In the genomic region with DNA sequence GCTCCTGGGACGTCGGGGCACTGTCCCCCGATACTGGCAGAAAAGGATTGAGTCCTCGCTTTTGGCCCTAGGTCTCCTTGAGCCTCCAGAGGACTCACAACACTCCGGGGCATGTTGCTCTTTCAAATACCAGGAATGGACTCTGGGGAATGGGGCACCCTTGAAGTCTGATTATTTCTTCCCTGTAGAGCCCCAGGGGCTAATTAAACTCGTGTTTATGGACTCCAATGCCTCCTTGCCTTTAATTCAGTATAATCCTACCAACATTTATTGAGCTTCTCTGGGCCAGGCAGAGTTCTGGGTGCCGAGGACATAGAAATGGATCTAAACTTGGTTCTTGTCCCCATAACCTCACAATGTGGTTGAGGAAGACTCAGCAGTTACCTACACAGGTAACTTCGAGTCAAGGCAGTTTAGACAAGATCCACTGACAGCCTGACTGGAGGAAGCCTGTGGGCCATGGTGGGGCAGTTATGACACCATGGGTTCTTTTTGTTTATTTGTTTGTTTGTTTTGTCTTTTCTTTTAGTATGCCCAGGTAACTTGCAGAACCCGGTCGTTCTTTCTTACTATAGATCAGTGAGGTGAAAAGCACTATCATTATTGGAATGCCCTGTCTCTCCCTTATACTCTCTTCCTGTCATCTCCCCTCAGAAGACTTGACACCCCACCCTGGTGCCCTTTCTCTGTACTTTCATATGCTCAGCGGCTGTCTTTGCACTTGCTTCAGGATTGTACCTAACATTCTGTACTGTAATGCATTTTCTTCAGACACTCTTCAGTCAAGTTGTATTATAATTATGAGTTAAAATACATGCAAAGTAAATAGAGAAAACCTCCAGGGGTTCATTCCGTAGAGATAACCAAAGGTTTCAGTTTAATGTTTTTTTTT, we compare ENCODE assay signal across 1 cellular context.
TF ChIP-seq lines count a peak whose summit lies in the region.

No MANE protein-coding gene starts in this region.

TF ChIP-seq in GM23338, 12 proteins besides CTCF, POLR2A, EP300 and RAD21 (continued from another document):
- TF ChIP-seq, protein P1, sequence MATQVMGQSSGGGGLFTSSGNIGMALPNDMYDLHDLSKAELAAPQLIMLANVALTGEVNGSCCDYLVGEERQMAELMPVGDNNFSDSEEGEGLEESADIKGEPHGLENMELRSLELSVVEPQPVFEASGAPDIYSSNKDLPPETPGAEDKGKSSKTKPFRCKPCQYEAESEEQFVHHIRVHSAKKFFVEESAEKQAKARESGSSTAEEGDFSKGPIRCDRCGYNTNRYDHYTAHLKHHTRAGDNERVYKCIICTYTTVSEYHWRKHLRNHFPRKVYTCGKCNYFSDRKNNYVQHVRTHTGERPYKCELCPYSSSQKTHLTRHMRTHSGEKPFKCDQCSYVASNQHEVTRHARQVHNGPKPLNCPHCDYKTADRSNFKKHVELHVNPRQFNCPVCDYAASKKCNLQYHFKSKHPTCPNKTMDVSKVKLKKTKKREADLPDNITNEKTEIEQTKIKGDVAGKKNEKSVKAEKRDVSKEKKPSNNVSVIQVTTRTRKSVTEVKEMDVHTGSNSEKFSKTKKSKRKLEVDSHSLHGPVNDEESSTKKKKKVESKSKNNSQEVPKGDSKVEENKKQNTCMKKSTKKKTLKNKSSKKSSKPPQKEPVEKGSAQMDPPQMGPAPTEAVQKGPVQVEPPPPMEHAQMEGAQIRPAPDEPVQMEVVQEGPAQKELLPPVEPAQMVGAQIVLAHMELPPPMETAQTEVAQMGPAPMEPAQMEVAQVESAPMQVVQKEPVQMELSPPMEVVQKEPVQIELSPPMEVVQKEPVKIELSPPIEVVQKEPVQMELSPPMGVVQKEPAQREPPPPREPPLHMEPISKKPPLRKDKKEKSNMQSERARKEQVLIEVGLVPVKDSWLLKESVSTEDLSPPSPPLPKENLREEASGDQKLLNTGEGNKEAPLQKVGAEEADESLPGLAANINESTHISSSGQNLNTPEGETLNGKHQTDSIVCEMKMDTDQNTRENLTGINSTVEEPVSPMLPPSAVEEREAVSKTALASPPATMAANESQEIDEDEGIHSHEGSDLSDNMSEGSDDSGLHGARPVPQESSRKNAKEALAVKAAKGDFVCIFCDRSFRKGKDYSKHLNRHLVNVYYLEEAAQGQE (IDR thresholded peaks at IDR 0.05; ENCODE audit: unreplicated experiment): no peak
- TF ChIP-seq JUNB (IDR thresholded peaks at IDR 0.05; ENCODE audit: unreplicated experiment) (no peak), ZNF331 (CRISPR knock-in tag; IDR thresholded peaks at IDR 0.05; ENCODE audit: low read depth) (no peak), EZH2phosphoT487 (IDR thresholded peaks at IDR 0.05; ENCODE audit: unreplicated experiment) (no peak), ZNF114 (CRISPR knock-in tag; IDR thresholded peaks at IDR 0.05) (no peak), CREB1 (CRISPR knock-in tag; IDR thresholded peaks at IDR 0.05; ENCODE audit: low read depth) (no peak)
- TF ChIP-seq, protein P2, sequence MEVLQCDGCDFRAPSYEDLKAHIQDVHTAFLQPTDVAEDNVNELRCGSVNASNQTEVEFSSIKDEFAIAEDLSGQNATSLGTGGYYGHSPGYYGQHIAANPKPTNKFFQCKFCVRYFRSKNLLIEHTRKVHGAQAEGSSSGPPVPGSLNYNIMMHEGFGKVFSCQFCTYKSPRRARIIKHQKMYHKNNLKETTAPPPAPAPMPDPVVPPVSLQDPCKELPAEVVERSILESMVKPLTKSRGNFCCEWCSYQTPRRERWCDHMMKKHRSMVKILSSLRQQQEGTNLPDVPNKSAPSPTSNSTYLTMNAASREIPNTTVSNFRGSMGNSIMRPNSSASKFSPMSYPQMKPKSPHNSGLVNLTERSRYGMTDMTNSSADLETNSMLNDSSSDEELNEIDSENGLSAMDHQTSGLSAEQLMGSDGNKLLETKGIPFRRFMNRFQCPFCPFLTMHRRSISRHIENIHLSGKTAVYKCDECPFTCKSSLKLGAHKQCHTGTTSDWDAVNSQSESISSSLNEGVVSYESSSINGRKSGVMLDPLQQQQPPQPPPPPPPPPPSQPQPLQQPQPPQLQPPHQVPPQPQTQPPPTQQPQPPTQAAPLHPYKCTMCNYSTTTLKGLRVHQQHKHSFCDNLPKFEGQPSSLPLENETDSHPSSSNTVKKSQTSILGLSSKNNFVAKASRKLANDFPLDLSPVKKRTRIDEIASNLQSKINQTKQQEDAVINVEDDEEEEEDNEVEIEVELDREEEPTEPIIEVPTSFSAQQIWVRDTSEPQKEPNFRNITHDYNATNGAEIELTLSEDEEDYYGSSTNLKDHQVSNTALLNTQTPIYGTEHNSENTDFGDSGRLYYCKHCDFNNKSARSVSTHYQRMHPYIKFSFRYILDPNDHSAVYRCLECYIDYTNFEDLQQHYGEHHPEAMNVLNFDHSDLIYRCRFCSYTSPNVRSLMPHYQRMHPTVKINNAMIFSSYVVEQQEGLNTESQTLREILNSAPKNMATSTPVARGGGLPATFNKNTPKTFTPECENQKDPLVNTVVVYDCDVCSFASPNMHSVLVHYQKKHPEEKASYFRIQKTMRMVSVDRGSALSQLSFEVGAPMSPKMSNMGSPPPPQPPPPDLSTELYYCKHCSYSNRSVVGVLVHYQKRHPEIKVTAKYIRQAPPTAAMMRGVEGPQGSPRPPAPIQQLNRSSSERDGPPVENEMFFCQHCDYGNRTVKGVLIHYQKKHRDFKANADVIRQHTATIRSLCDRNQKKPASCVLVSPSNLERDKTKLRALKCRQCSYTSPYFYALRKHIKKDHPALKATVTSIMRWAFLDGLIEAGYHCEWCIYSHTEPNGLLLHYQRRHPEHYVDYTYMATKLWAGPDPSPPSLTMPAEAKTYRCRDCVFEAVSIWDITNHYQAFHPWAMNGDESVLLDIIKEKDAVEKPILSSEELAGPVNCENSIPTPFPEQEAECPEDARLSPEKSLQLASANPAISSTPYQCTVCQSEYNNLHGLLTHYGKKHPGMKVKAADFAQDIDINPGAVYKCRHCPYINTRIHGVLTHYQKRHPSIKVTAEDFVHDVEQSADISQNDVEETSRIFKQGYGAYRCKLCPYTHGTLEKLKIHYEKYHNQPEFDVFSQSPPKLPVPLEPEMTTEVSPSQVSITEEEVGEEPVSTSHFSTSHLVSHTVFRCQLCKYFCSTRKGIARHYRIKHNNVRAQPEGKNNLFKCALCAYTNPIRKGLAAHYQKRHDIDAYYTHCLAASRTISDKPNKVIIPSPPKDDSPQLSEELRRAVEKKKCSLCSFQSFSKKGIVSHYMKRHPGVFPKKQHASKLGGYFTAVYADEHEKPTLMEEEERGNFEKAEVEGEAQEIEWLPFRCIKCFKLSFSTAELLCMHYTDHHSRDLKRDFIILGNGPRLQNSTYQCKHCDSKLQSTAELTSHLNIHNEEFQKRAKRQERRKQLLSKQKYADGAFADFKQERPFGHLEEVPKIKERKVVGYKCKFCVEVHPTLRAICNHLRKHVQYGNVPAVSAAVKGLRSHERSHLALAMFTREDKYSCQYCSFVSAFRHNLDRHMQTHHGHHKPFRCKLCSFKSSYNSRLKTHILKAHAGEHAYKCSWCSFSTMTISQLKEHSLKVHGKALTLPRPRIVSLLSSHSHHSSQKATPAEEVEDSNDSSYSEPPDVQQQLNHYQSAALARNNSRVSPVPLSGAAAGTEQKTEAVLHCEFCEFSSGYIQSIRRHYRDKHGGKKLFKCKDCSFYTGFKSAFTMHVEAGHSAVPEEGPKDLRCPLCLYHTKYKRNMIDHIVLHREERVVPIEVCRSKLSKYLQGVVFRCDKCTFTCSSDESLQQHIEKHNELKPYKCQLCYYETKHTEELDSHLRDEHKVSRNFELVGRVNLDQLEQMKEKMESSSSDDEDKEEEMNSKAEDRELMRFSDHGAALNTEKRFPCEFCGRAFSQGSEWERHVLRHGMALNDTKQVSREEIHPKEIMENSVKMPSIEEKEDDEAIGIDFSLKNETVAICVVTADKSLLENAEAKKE (CRISPR knock-in tag; IDR thresholded peaks at IDR 0.05): no peak
TF ChIP-seq in GM23338: peak in this region for 0.
